Comparison of ENCODE assay signal across 8 cellular contexts in the genomic region with DNA sequence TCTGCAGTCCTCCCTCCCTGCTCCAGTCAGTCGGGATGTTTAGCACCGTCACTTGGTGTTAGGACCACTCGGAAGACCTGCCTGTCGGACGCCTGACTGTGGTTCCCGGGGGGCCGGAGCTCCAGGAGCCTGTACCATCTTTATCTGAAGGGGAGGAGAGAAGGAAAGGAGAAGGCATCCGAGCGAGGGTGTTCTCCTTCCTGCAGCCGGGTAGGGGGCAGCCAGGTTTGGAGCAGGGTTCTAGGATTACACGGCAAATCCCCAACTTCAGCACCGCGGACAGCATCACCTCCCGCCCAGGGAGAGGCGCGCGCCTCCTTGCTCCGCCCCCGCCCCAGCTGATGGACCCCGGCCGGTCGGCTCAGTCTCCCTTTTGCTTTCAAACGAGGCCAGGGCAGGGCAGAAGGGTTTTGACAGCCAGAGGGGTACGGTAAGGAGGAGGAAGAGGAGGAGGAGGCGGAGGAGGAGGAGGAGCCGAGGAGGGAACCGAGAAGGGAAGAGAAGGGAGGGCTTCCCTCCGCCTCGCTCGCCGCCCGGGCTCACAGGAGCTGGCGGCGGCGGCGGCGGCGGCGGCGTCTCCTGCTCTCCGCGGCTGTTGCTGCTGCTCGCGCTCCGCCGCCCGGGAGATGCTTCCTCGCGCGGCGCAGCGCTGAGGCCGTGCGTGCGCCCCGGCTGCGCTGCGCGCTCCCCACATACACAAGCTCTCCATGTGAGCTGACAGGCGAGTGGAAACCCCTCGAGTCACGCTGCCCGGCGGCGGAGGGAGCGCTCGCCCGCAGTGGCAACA. TPM values are rescaled to one million over a fixed set of nuclear protein-coding genes. Genes with fewer than 3 reads are reported as not detected.
DNase-seq lines count a peak whose midpoint lies in the region; ATAC-seq and TF ChIP-seq lines count a peak whose summit lies in the region.

No MANE protein-coding gene starts in this region.

- H3K36me3 ChIP-seq in liver (ENCODE audit: control insufficient read depth in 4 of 4, insufficient read depth in 3 of 4, low read depth in 1 of 4, low read length in 3 of 4): no peaks in the 10 kb centered on the region

- H3K27ac Mint-ChIP-seq in T-helper 1 cell treated with Interleukin-12 subunit alpha and Interleukin-12 subunit beta and Interleukin-4 antibody, amounts not matched to agents 30 μg/mL and 1 μg/mL, for 36 hours: peak overlapping the region; percentile 15
- H3K27ac Mint-ChIP-seq in effector memory CD8-positive, alpha-beta T cell: no peak overlapping the region

- no peaks in the 10 kb centered on the region for H3K36me3 Mint-ChIP-seq in T-helper 1 cell treated with Interleukin-12 subunit alpha and Interleukin-12 subunit beta and Interleukin-4 antibody, amounts not matched to agents 30 μg/mL and 1 μg/mL, for 36 hours (ENCODE audit: low read depth)
- no peaks in the 10 kb centered on the region for H3K36me3 Mint-ChIP-seq in effector memory CD8-positive, alpha-beta T cell (ENCODE audit: insufficient read depth)

- no peaks in the 10 kb centered on the region for H3K9me3 ChIP-seq in liver (ENCODE audit: control insufficient read depth in 4 of 4, low read length in 3 of 4)

- peak overlapping the region; percentile 64 for H3K4me3 Mint-ChIP-seq in T-helper 1 cell treated with Interleukin-12 subunit alpha and Interleukin-12 subunit beta and Interleukin-4 antibody, amounts not matched to agents 30 μg/mL and 1 μg/mL, for 36 hours
- peak overlapping the region; percentile 16 to 54 for H3K4me3 Mint-ChIP-seq in effector memory CD8-positive, alpha-beta T cell

- no peak overlapping the region for H3K27ac ChIP-seq in liver (ENCODE audit: low read depth in 1 of 2, low read length in 2 of 2)

- H3K9me3 Mint-ChIP-seq in T-helper 1 cell treated with Interleukin-12 subunit alpha and Interleukin-12 subunit beta and Interleukin-4 antibody, amounts not matched to agents 30 μg/mL and 1 μg/mL, for 36 hours: no peaks in the 10 kb centered on the region
- H3K9me3 Mint-ChIP-seq in effector memory CD8-positive, alpha-beta T cell: peaks cover 0 to 1% of the 10 kb centered on the region in 2 donors

- H3K4me1 ChIP-seq in liver (ENCODE audit: control insufficient read depth in 4 of 4, insufficient read depth in 4 of 4, low read length in 3 of 4): peaks cover 4 to 11% (median 8%) of the 10 kb centered on the region in 4 donors

- peak; percentile 42 for DNase-seq in GM10248 (ENCODE audit: extremely low spot score)
- DNase-seq in Jurkat, Clone E6-1 (ENCODE audit: low read depth, low spot score): peak; percentile 49
- no peak for DNase-seq in effector memory CD8-positive, alpha-beta T cell
- peak; percentile 52 for DNase-seq in stimulated activated CD8-positive, alpha-beta memory T cell treated with anti-CD3 and anti-CD28 coated beads, Interleukin-4, amount 100 ng/mL, for 48 hours

- 3% methylated on average over 68 of the region's 68 CpGs for WGBS in liver

- no peak overlapping the region for H3K9ac ChIP-seq in liver (ENCODE audit: low read depth in 1 of 2, low read length in 2 of 2)

- H3K27me3 ChIP-seq in liver (ENCODE audit: control insufficient read depth in 4 of 4, insufficient read depth in 4 of 4, low read length in 3 of 4): peaks cover 0 to 11% (median 3%) of the 10 kb centered on the region in 4 donors

- CTCF ChIA-PET in GM10248 (lab: Yijun Ruan, JAX): interaction anchor here (1.1 kb wide), 1 partner anchor 10 kb away, joined by 3 read pairs; no protein-coding TSS in a partner anchor

- TF ChIP-seq CTCF in GM10248 (IDR thresholded peaks at IDR 0.05; ENCODE audit: control extremely low read depth, extremely low read depth, low read depth, missing control alignments) (no peak), liver (IDR thresholded peaks at IDR 0.05; ENCODE audit: low read depth, low read length, missing input control) (no peak)

- peak overlapping the region; percentile 35 for H3K4me3 ChIP-seq in Jurkat, Clone E6-1 (ENCODE audit: low read length)
- peak overlapping the region in 2 of 3 donors; percentile 28 to 42 for H3K4me3 ChIP-seq in liver (ENCODE audit: low read depth in 1 of 3, low read length in 3 of 3)

- ATAC-seq in effector memory CD8-positive, alpha-beta T cell (replicated peaks): no peak
- ATAC-seq in HG03095 (IDR thresholded peaks at IDR 0.05; ENCODE audit: unreplicated experiment) (no peak), GM21576 (IDR thresholded peaks at IDR 0.05; ENCODE audit: unreplicated experiment) (no peak)

- POLR2A ChIA-PET in GM10248 (lab: Yijun Ruan, JAX): no interaction called here

- peaks cover 8% of the 10 kb centered on the region for H3K4me1 Mint-ChIP-seq in T-helper 1 cell treated with Interleukin-12 subunit alpha and Interleukin-12 subunit beta and Interleukin-4 antibody, amounts not matched to agents 30 μg/mL and 1 μg/mL, for 36 hours (ENCODE audit: low read depth)
- H3K4me1 Mint-ChIP-seq in effector memory CD8-positive, alpha-beta T cell (ENCODE audit: low read depth in 2 of 2): peaks cover 0 to 6% of the 10 kb centered on the region in 2 donors

- no peak for TF ChIP-seq RAD21 in liver (IDR thresholded peaks at IDR 0.05)

- peaks cover 29% of the 10 kb centered on the region for H3K27me3 Mint-ChIP-seq in T-helper 1 cell treated with Interleukin-12 subunit alpha and Interleukin-12 subunit beta and Interleukin-4 antibody, amounts not matched to agents 30 μg/mL and 1 μg/mL, for 36 hours (ENCODE audit: low read depth)
- H3K27me3 Mint-ChIP-seq in effector memory CD8-positive, alpha-beta T cell: peaks cover 4 to 33% of the 10 kb centered on the region in 2 donors

TF ChIP-seq in liver, 16 proteins besides CTCF, POLR2A, EP300 and RAD21:
- no peak for TF ChIP-seq FOXA2 (IDR thresholded peaks at IDR 0.05)
- TF ChIP-seq, protein P1, sequence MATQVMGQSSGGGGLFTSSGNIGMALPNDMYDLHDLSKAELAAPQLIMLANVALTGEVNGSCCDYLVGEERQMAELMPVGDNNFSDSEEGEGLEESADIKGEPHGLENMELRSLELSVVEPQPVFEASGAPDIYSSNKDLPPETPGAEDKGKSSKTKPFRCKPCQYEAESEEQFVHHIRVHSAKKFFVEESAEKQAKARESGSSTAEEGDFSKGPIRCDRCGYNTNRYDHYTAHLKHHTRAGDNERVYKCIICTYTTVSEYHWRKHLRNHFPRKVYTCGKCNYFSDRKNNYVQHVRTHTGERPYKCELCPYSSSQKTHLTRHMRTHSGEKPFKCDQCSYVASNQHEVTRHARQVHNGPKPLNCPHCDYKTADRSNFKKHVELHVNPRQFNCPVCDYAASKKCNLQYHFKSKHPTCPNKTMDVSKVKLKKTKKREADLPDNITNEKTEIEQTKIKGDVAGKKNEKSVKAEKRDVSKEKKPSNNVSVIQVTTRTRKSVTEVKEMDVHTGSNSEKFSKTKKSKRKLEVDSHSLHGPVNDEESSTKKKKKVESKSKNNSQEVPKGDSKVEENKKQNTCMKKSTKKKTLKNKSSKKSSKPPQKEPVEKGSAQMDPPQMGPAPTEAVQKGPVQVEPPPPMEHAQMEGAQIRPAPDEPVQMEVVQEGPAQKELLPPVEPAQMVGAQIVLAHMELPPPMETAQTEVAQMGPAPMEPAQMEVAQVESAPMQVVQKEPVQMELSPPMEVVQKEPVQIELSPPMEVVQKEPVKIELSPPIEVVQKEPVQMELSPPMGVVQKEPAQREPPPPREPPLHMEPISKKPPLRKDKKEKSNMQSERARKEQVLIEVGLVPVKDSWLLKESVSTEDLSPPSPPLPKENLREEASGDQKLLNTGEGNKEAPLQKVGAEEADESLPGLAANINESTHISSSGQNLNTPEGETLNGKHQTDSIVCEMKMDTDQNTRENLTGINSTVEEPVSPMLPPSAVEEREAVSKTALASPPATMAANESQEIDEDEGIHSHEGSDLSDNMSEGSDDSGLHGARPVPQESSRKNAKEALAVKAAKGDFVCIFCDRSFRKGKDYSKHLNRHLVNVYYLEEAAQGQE (IDR thresholded peaks at IDR 0.05): peak; percentile 98
- no peak for TF ChIP-seq TAF1 (conservative IDR thresholded peaks at IDR 0.05)

RNA-seq across cellular contexts. Expression of a gene that starts 0.7 kb away (rescaled TPM):
- not detected for polyA plus RNA-seq in Jurkat, Clone E6-1 (2012; ENCODE audit: insufficient read depth, insufficient read length)
- 1 to 10 TPM in 1 of 2 donors, under 1 TPM in 1; 0.14 to 1.0 TPM for total RNA-seq in liver
- polyA plus RNA-seq in liver: 1 to 10 TPM; 1.3 to 2.3 TPM

Comparison
In these comparisons a context has a peak if more than half of its experiments do, and no peak if none do; other contexts are left out.
1. DNase-seq: peak in GM10248 (single experiment), Jurkat, Clone E6-1 (single experiment) and stimulated activated CD8-positive, alpha-beta memory T cell treated with anti-CD3 and anti-CD28 coated beads, Interleukin-4, amount 100 ng/mL, for 48 hours (single experiment); none in effector memory CD8-positive, alpha-beta T cell (0 of 3).